21 cellular contexts compared by ENCODE assay signal in the genomic region with DNA sequence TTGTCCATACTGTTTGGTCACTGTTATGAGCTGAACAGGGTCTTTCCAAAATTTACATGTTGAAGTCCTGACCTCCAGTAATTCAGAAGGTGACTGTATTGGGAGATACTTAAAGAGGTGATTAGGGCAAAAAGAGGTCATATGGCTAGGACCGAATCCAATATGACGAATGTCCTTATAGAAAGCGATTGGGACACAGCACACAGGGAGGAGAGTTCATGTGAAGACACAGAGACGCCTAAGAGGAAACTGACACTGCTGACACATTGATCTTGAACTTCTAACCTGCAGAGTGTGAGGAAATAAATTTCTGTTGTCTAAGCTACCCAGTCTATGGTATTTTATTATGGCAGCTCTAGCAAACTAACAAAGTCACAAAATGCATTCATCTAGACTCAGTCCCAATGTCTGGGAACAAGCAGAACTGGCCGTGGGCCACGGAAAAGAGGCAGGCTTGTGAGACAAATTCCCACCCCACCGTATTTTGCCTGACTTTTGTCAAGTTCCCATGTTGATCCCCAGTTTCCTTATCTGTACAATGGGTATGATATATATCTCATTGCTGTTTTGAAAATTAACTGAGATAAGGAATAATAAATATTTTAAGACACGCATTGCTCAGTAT.
"Had no signal": no experiment of that assay in that cellular context is flagged by ENCODE, and none has a peak within 500 bp of the region (broad histone marks: within the 10 kb centered on the region; RNA-seq: fewer than 3 reads in every experiment).

No MANE protein-coding gene starts in this region.

- H3K36me3 Mint-ChIP-seq: natural killer cell, neural progenitor cell had no signal

- H3K36me3 ChIP-seq: cardiac muscle cell, neural progenitor cell, right atrium auricular region, thoracic aorta had no signal

- H3K9me3 Mint-ChIP-seq: activated T-cell treated with anti-CD3 and anti-CD28 coated beads, Interleukin-2, amount 50 U/mL, for 24 hours; natural killer cell; neural progenitor cell had no signal

- H3K4me1 ChIP-seq: body of pancreas, parathyroid adenoma, right atrium auricular region had no signal

- ATAC-seq: body of pancreas, esophagus mucosa, left colon, natural killer cell had no signal

- H3K9me3 ChIP-seq: body of pancreas, right atrium auricular region, thoracic aorta had no signal

- H3K4me3 ChIP-seq: body of pancreas, cardiac muscle cell, neural progenitor cell, right atrium auricular region, thoracic aorta had no signal

- H3K27ac ChIP-seq: body of pancreas, cardiac muscle cell, neural progenitor cell, parathyroid adenoma, right atrium auricular region, thoracic aorta, VCaP had no signal

- H3K4me3 Mint-ChIP-seq: activated T-cell treated with anti-CD3 and anti-CD28 coated beads, Interleukin-2, amount 50 U/mL, for 24 hours; natural killer cell; neural progenitor cell had no signal

- DNase-seq: activated CD4-positive, alpha-beta T cell treated with anti-CD3 and anti-CD28 coated beads for 48 hours; activated CD4-positive, alpha-beta T cell treated with anti-CD3 and anti-CD28 coated beads, Interleukin-2, amount 50 U/mL, for 48 hours; activated CD8-positive, alpha-beta memory T cell treated with anti-CD3 and anti-CD28 coated beads, Interleukin-2, amount 50 U/mL, for 4 hours; activated gamma-delta T cell treated with Interleukin-2 at 50 U/mL for 16 hours; activated naive CD4-positive, alpha-beta T cell treated with anti-CD3 and anti-CD28 coated beads, Interleukin-2, amount 50 U/mL, for 16 hours; activated T-cell treated with anti-CD3 and anti-CD28 coated beads, Interleukin-2, amount 50 U/mL, for 24 hours; amniotic stem cell; body of pancreas; cortex of kidney; left colon; mammary epithelial cell; natural killer cell; occipital lobe; stimulated activated naive CD4-positive, alpha-beta T cell treated with Interleukin-2 at 50 U/mL for 16 hours had no signal

- H3K27me3 ChIP-seq: body of pancreas, cardiac muscle cell, neural progenitor cell, right atrium auricular region had no signal

- H3K27ac Mint-ChIP-seq: activated T-cell treated with anti-CD3 and anti-CD28 coated beads, Interleukin-2, amount 50 U/mL, for 24 hours; natural killer cell; neural progenitor cell had no signal
